11 cellular contexts compared by ENCODE assay signal in the genomic region with DNA sequence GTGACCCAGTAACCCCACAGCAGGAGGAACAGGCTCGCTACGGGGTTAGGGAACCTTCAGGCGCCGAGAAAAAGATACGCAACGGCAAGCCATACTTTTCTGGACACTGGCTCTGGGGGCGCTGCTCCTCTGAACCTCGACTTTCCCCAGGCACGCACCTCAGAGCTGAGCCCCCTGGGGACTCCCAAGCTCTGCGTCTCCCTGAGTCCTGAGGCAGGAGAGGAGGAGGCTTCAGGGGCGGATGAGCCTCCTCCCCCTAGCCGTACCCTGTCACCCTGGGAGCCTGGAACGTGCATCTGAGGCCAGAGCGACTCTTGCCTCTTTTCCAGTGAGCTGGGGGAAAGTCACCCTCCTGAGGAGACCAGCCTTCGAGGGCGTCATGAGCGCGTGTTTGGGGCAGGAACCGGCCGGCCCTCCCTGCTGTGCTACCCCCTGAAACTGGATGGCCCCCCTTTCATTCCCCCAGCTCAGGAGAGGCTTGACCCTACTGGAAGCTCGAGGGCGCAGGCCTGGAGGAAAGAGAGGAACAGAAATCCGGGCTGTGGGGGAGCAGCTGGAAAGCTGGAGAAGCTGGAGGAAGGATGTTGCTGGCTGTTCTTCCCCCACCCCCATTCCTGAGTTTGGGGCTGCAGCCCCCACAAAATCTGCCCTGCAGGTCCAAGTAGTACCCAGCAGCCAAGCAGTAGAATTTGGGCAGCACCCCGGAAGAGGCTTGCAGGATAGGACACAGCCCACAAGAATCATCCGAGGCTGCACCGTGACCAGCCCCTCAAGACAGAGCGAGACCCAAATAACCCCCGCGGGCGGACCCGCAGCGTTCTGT. TPM values are rescaled to one million over a fixed set of nuclear protein-coding genes. Genes with fewer than 3 reads are reported as not detected.
DNase-seq lines count a peak whose midpoint lies in the region; ATAC-seq, FAIRE-seq and TF ChIP-seq lines count a peak whose summit lies in the region.
"Had no signal": no experiment of that assay in that cellular context is flagged by ENCODE, and none has a peak within 500 bp of the region (broad histone marks: within the 10 kb centered on the region; RNA-seq: fewer than 3 reads in every experiment).

No MANE protein-coding gene starts in this region.

- CTCF ChIA-PET in T-cell (lab: Charles Lee) = interaction anchor here (0.7 to 2.0 kb wide), 14 partner anchors 9 to 113 kb away, joined by 3 to 21 read pairs (median 4); no protein-coding TSS in a partner anchor

- H3K4me3 Mint-ChIP-seq in stimulated activated naive CD8-positive, alpha-beta T cell treated with anti-CD3 and anti-CD28 coated beads, Interleukin-15, amount 100 ng/mL, for 72 hours = peak overlapping the region; percentile 32 to 39
- H3K4me3 Mint-ChIP-seq in T-cell = peak overlapping the region; percentile 36 to 74 (median 51)

- DNase-seq in stimulated activated naive CD8-positive, alpha-beta T cell treated with anti-CD3 and anti-CD28 coated beads, Interleukin-15, amount 100 ng/mL, for 72 hours = no peak
- DNase-seq in stimulated activated naive CD8-positive, alpha-beta T cell treated with anti-CD3 and anti-CD28 coated beads, Interleukin-15, Interleukin-2, amounts not matched to agents 100 U/mL and 50 U/mL, for 24 hours = no peak
- DNase-seq in T-cell = no peak
- no peak for DNase-seq in hepatocyte (ENCODE audit: low spot score)
- DNase-seq in GM12892 (ENCODE audit: insufficient read length) = no peak
- DNase-seq in activated CD4-positive, alpha-beta T cell treated with anti-CD3 and anti-CD28 coated beads, Interleukin-2, amount 50 U/mL, for 4 hours = no peak
- DNase-seq: stimulated activated CD4-positive, alpha-beta T cell treated with anti-CD3 and anti-CD28 coated beads, Interleukin-12 subunit alpha, Interleukin-12 subunit beta, amount 100 ng/mL, for 4 hours had no signal

- no peak overlapping the region for H3K4me3 ChIP-seq in hepatocyte

- no peaks in the 10 kb centered on the region for H3K9me3 Mint-ChIP-seq in stimulated activated naive CD8-positive, alpha-beta T cell treated with anti-CD3 and anti-CD28 coated beads, Interleukin-15, amount 100 ng/mL, for 72 hours
- no peaks in the 10 kb centered on the region for H3K9me3 Mint-ChIP-seq in T-cell

- no peaks in the 10 kb centered on the region for H3K36me3 Mint-ChIP-seq in T-cell

- peaks cover 100% of the 10 kb centered on the region for H3K27me3 Mint-ChIP-seq in stimulated activated naive CD8-positive, alpha-beta T cell treated with anti-CD3 and anti-CD28 coated beads, Interleukin-15, amount 100 ng/mL, for 72 hours
- H3K27me3 Mint-ChIP-seq in T-cell = peaks cover 73 to 82% of the 10 kb centered on the region in 2 donors

- TF ChIP-seq CTCF in hepatocyte (IDR thresholded peaks at IDR 0.05; ENCODE audit: poor library complexity) = no peak

- no peak for TF ChIP-seq POLR2A in GM12892 (IDR thresholded peaks at IDR 0.05; ENCODE audit: low read depth, low read length)

- ATAC-seq in stimulated activated naive CD8-positive, alpha-beta T cell treated with anti-CD3 and anti-CD28 coated beads, Interleukin-15, amount 100 ng/mL, for 72 hours = no peak
- no peak for ATAC-seq in stimulated activated naive CD8-positive, alpha-beta T cell treated with anti-CD3 and anti-CD28 coated beads, Interleukin-15, Interleukin-2, amounts not matched to agents 100 U/mL and 50 U/mL, for 24 hours
- ATAC-seq in T-cell (replicated peaks in 1 of 4) (no peak), GM19395 (IDR thresholded peaks at IDR 0.05; ENCODE audit: unreplicated experiment) (no peak), HG03460 (IDR thresholded peaks at IDR 0.05; ENCODE audit: unreplicated experiment) (no peak)

- H3K9me2 ChIP-seq in hepatocyte (replicated peaks; ENCODE audit: insufficient read depth) = no peaks in the 10 kb centered on the region

- H3K4me1 ChIP-seq in hepatocyte (ENCODE audit: insufficient read depth) = peaks cover 4% of the 10 kb centered on the region

- H2AFZ ChIP-seq in hepatocyte = no peak overlapping the region

- H3K4me1 Mint-ChIP-seq in stimulated activated naive CD8-positive, alpha-beta T cell treated with anti-CD3 and anti-CD28 coated beads, Interleukin-15, amount 100 ng/mL, for 72 hours = peaks cover 34% of the 10 kb centered on the region
- peaks cover 12 to 21% (median 18%) of the 10 kb centered on the region in 3 donors for H3K4me1 Mint-ChIP-seq in T-cell

- peak overlapping the region in 1 of 2 donors; percentile 62 for H3K27ac Mint-ChIP-seq in stimulated activated naive CD8-positive, alpha-beta T cell treated with anti-CD3 and anti-CD28 coated beads, Interleukin-15, amount 100 ng/mL, for 72 hours
- H3K27ac Mint-ChIP-seq in T-cell = no peak overlapping the region

- no peaks in the 10 kb centered on the region for H3K36me3 ChIP-seq in hepatocyte (replicated peaks; ENCODE audit: insufficient read depth, low read depth)
- H3K36me3 ChIP-seq: heart left ventricle, left lung had no signal

- 21% methylated on average over 32 of the region's 32 CpGs for WGBS in hepatocyte (ENCODE audit: low lambda C conversion rate, missing lambda C conversion rate)

- no peak overlapping the region for H3K27ac ChIP-seq in hepatocyte
- H3K27ac ChIP-seq: heart left ventricle, left lung had no signal

- no peaks in the 10 kb centered on the region for H3K9me3 ChIP-seq in hepatocyte (ENCODE audit: low read depth)
- H3K9me3 ChIP-seq: heart left ventricle, left lung had no signal

- no peak for FAIRE-seq in GM12892 (lab: Jason Lieb, UNC)

- H3K27me3 ChIP-seq in hepatocyte = peaks cover 93% of the 10 kb centered on the region

- POLR2A ChIA-PET in T-cell (lab: Charles Lee) = interaction anchor here in 1 of 2 donors (1.1 kb wide), 1 partner anchor 79 kb away, joined by 5 read pairs; no protein-coding TSS in a partner anchor

- peak overlapping the region; percentile 100 for H3K4me2 ChIP-seq in hepatocyte

- H4K20me1 ChIP-seq in hepatocyte (ENCODE audit: insufficient read depth, poor library complexity, severe bottlenecking) = no peaks in the 10 kb centered on the region

- no peaks in the 10 kb centered on the region for H3K79me2 ChIP-seq in hepatocyte

RNA-seq across cellular contexts. Expression of gene POLG, which starts 25.1 kb away (rescaled TPM):
- total RNA-seq in T-cell = 100 to 1,000 TPM; 136 to 171 (median 165) TPM
- total RNA-seq in hepatocyte = 28.0 and 54.0 TPM in 2 replicates
- polyA plus RNA-seq in hepatocyte = 34.0 and 44.1 TPM in 2 replicates
- polyA plus RNA-seq in GM12892 (2012; ENCODE audit: missing spikeins) = 32.4 TPM
